16 cellular contexts compared by ENCODE assay signal in genomic region chr16:9046667-9047055, GRCh38. TPM values are rescaled to one million over a fixed set of nuclear protein-coding genes. Genes with fewer than 3 reads are reported as not detected.
A peak's percentile ranks its signal among the peaks of the same experiment; 100 is the strongest.
DNase-seq lines count a peak whose midpoint lies in the region; FAIRE-seq and TF ChIP-seq lines count a peak whose summit lies in the region.
"Had no signal": no experiment of that assay in that cellular context is flagged by ENCODE, and none has a peak within 500 bp of the region (broad histone marks: within the 10 kb centered on the region; RNA-seq: fewer than 3 reads in every experiment).

No MANE protein-coding gene starts in this region.

- FAIRE-seq in urothelium cell line (lab: Jason Lieb, UNC): no peak

- H2AFZ ChIP-seq in KMS-11 (ENCODE audit: low read depth) (no peak overlapping the region), smooth muscle cell (ENCODE audit: low read depth) (no peak overlapping the region)

- peak overlapping the region; percentile 42 for H3K27ac Mint-ChIP-seq in activated T-cell treated with anti-CD3 and anti-CD28 coated beads, Interleukin-2, amount 50 U/mL, for 24 hours
- H3K27ac Mint-ChIP-seq: CD4-positive, alpha-beta memory T cell had no signal

- H3K4me2 ChIP-seq in KMS-11: peak overlapping the region; percentile 13; the same call in 1 of the 2 replicates
- H3K4me2 ChIP-seq in smooth muscle cell: no peak overlapping the region

- H3K4me3 ChIP-seq in KMS-11 (IDR thresholded peaks at IDR 0.05; ENCODE audit: insufficient read depth, low read depth, low read length) (no peak overlapping the region), ascending aorta (no peak overlapping the region), smooth muscle cell (no peak overlapping the region)

- H3K27ac ChIP-seq in KMS-11 (no peak overlapping the region; the same call in 1 of the 2 replicates), ascending aorta (peak overlapping the region; percentile 53 to 54), smooth muscle cell (ENCODE audit: low read depth) (peak overlapping the region; percentile 99)

- DNase-seq in activated T-cell treated with anti-CD3 and anti-CD28 coated beads, Interleukin-2, amount 50 U/mL, for 24 hours: no peak
- DNase-seq in activated T-cell treated with anti-CD3 and anti-CD28 coated beads for 4 hours (no peak), ascending aorta (ENCODE audit: low spot score in 2 of 2) (no peak), smooth muscle cell (lab: John Stamatoyannopoulos, UW; ENCODE audit: unreplicated experiment) (no peak), hypothalamus (lab: John Stamatoyannopoulos, UW) (no peak), urothelium cell line (ENCODE audit: low spot score) (no peak), NCI-H526 treated with DMSO at 0.1 percent for 48 hours (lab: John Stamatoyannopoulos, UW) (no peak)
- DNase-seq: BE2C; CD4-positive, alpha-beta memory T cell; DMS79; HCEC 1CT; NCI-H1417 treated with DMSO at 0.1 percent for 48 hours; NCI-H1930; NCI-H69; SIG-M5 had no signal

- intact Hi-C loops in ascending aorta (cut with DNase I): loop anchor here (2.0 to 5.0 kb wide), 2 partner anchors 44 to 84 kb away; partner anchors contain the start of genes HAPSTR1 and USP7

- WGBS in smooth muscle cell (ENCODE audit: low lambda C conversion rate): 100% methylated on average over 1 of the region's 1 CpG

- H3K9me3 Mint-ChIP-seq in activated T-cell treated with anti-CD3 and anti-CD28 coated beads, Interleukin-2, amount 50 U/mL, for 24 hours: peaks cover 9% of the 10 kb centered on the region

- no peak overlapping the region for H3K4me3 Mint-ChIP-seq in activated T-cell treated with anti-CD3 and anti-CD28 coated beads, Interleukin-2, amount 50 U/mL, for 24 hours
- H3K4me3 Mint-ChIP-seq: CD4-positive, alpha-beta memory T cell had no signal

- H3K79me2 ChIP-seq in KMS-11 (ENCODE audit: insufficient read depth, low read depth): no peaks in the 10 kb centered on the region
- H3K79me2 ChIP-seq in smooth muscle cell (ENCODE audit: low read depth): no peaks in the 10 kb centered on the region

- no peak for TF ChIP-seq CTCF in KMS-11 (conservative IDR thresholded peaks at IDR 0.05; ENCODE audit: low read depth, low read length)
- no peak for TF ChIP-seq CTCF in ascending aorta (IDR thresholded peaks at IDR 0.05)
- no peak for TF ChIP-seq CTCF in smooth muscle cell (IDR thresholded peaks at IDR 0.05; ENCODE audit: borderline replicate concordance, insufficient read depth, poor library complexity, severe bottlenecking)

- H3K4me1 Mint-ChIP-seq in activated T-cell treated with anti-CD3 and anti-CD28 coated beads, Interleukin-2, amount 50 U/mL, for 24 hours (ENCODE audit: low read depth): peaks cover 42% of the 10 kb centered on the region

- H3K27me3 ChIP-seq in KMS-11 (ENCODE audit: insufficient read depth, low read depth): no peaks in the 10 kb centered on the region
- no peaks in the 10 kb centered on the region for H3K27me3 ChIP-seq in ascending aorta
- H3K27me3 ChIP-seq in smooth muscle cell (ENCODE audit: low read depth): no peaks in the 10 kb centered on the region
- H3K27me3 ChIP-seq: BE2C had no signal

- H4K20me1 ChIP-seq in KMS-11 (ENCODE audit: insufficient read depth) (no peaks in the 10 kb centered on the region), smooth muscle cell (ENCODE audit: low read depth) (no peaks in the 10 kb centered on the region)

- H3K36me3 ChIP-seq in KMS-11 (ENCODE audit: insufficient read depth) (no peaks in the 10 kb centered on the region), ascending aorta (no peaks in the 10 kb centered on the region), smooth muscle cell (ENCODE audit: low read depth) (no peaks in the 10 kb centered on the region)
- H3K36me3 ChIP-seq: BE2C had no signal

- H3F3A ChIP-seq in smooth muscle cell (ENCODE audit: low read depth): peaks cover 19% of the 10 kb centered on the region

- H3K9ac ChIP-seq in KMS-11 (no peak overlapping the region), smooth muscle cell (ENCODE audit: low read depth) (peak overlapping the region; percentile 41)

- peaks cover 27% of the 10 kb centered on the region for H3K4me1 ChIP-seq in KMS-11 (ENCODE audit: low read depth, poor library complexity, severe bottlenecking)
- peaks cover 3 to 11% of the 10 kb centered on the region in 2 donors for H3K4me1 ChIP-seq in ascending aorta
- peaks cover 9% of the 10 kb centered on the region for H3K4me1 ChIP-seq in smooth muscle cell (ENCODE audit: low read depth)

- no peaks in the 10 kb centered on the region for H3K9me3 ChIP-seq in ascending aorta
- no peaks in the 10 kb centered on the region for H3K9me3 ChIP-seq in smooth muscle cell (replicated peaks; ENCODE audit: low read depth)
- H3K9me3 ChIP-seq: BE2C had no signal

- H3K36me3 Mint-ChIP-seq in activated T-cell treated with anti-CD3 and anti-CD28 coated beads, Interleukin-2, amount 50 U/mL, for 24 hours (ENCODE audit: low read depth): no peaks in the 10 kb centered on the region

- H3K27me3 Mint-ChIP-seq in activated T-cell treated with anti-CD3 and anti-CD28 coated beads, Interleukin-2, amount 50 U/mL, for 24 hours: no peaks in the 10 kb centered on the region
- H3K27me3 Mint-ChIP-seq: CD4-positive, alpha-beta memory T cell had no signal

RNA-seq across cellular contexts. Expression of gene HAPSTR1, which starts 44.8 kb away (rescaled TPM):
- 22.0 TPM for total RNA-seq in ascending aorta
- 77.5 and 86.7 TPM in 2 replicates for total RNA-seq in smooth muscle cell
- polyA plus RNA-seq in smooth muscle cell: 26.7 and 29.1 TPM in 2 replicates
